In genomic region chr11:111945198-111945597, GRCh38 we compare ENCODE assay signal across 13 cellular contexts. TPM values are rescaled to one million over a fixed set of nuclear protein-coding genes. Genes with fewer than 3 reads are reported as not detected.
DNase-seq lines count a peak whose midpoint lies in the region; ATAC-seq lines count a peak whose summit lies in the region.
"Had no signal": no experiment of that assay in that cellular context is flagged by ENCODE, and none has a peak within 500 bp of the region (broad histone marks: within the 10 kb centered on the region; RNA-seq: fewer than 3 reads in every experiment).

No MANE protein-coding gene starts in this region.

- H3K36me3 Mint-ChIP-seq in T-helper 1 cell treated with Interleukin-12 subunit alpha and Interleukin-12 subunit beta and Interleukin-4 antibody, amounts not matched to agents 30 μg/mL and 1 μg/mL, for 36 hours (ENCODE audit: low read depth): peaks cover 5% of the 10 kb centered on the region
- peaks cover 6% of the 10 kb centered on the region for H3K36me3 Mint-ChIP-seq in T-helper 17 cell (ENCODE audit: low read depth)

- H3K27me3 ChIP-seq in skeletal muscle tissue (ENCODE audit: control insufficient read depth in 3 of 3, insufficient read depth in 3 of 3, low read length in 3 of 3): no peaks in the 10 kb centered on the region
- H3K27me3 ChIP-seq: pancreas had no signal

- ATAC-seq in T-helper 17 cell: no peak
- ATAC-seq in GM19463 (IDR thresholded peaks at IDR 0.05; ENCODE audit: unreplicated experiment): no peak
- ATAC-seq in GM18870 (IDR thresholded peaks at IDR 0.05; ENCODE audit: unreplicated experiment): no peak
- ATAC-seq: pancreas had no signal

- DNase-seq in T-helper 1 cell (no peak), T-helper 17 cell (no peak), epithelial cell of prostate (ENCODE audit: low read depth, low spot score) (no peak), middle frontal gyrus (ENCODE audit: extremely low spot score, low spot score) (no peak)
- DNase-seq: left cardiac atrium, pancreas, substantia nigra had no signal

- no peaks in the 10 kb centered on the region for H3K9me3 ChIP-seq in T-helper 17 cell (ENCODE audit: control insufficient read depth, low read length, poor library complexity, severe bottlenecking)
- H3K9me3 ChIP-seq in skeletal muscle tissue (ENCODE audit: control insufficient read depth in 3 of 3, low read length in 3 of 3): no peaks in the 10 kb centered on the region
- H3K9me3 ChIP-seq: pancreas had no signal

- H3K9me3 Mint-ChIP-seq in T-helper 1 cell treated with Interleukin-12 subunit alpha and Interleukin-12 subunit beta and Interleukin-4 antibody, amounts not matched to agents 30 μg/mL and 1 μg/mL, for 36 hours: no peaks in the 10 kb centered on the region

- peak overlapping the region; percentile 89 for H3K27ac ChIP-seq in epithelial cell of prostate
- H3K27ac ChIP-seq in skeletal muscle tissue (ENCODE audit: low read depth, low read length): peak overlapping the region; percentile 28
- H3K27ac ChIP-seq: HL-60, pancreas had no signal

- H3K27ac Mint-ChIP-seq in T-helper 1 cell treated with Interleukin-12 subunit alpha and Interleukin-12 subunit beta and Interleukin-4 antibody, amounts not matched to agents 30 μg/mL and 1 μg/mL, for 36 hours: peak overlapping the region; percentile 79
- peak overlapping the region; percentile 41 for H3K27ac Mint-ChIP-seq in T-helper 17 cell

- no peak overlapping the region for H3K4me3 ChIP-seq in skeletal muscle tissue (ENCODE audit: low read length in 3 of 3)
- H3K4me3 ChIP-seq: pancreas had no signal

- H3K4me3 Mint-ChIP-seq in T-helper 1 cell treated with Interleukin-12 subunit alpha and Interleukin-12 subunit beta and Interleukin-4 antibody, amounts not matched to agents 30 μg/mL and 1 μg/mL, for 36 hours: no peak overlapping the region
- H3K4me3 Mint-ChIP-seq in T-helper 17 cell: no peak overlapping the region

- no peaks in the 10 kb centered on the region for H3K36me3 ChIP-seq in skeletal muscle tissue (ENCODE audit: control insufficient read depth in 3 of 3, insufficient read depth in 3 of 3, low read length in 3 of 3)
- H3K36me3 ChIP-seq: pancreas had no signal

- peaks cover 8 to 25% (median 12%) of the 10 kb centered on the region in 3 donors for H3K4me1 ChIP-seq in skeletal muscle tissue (ENCODE audit: control insufficient read depth in 3 of 3, insufficient read depth in 3 of 3, low read length in 3 of 3)
- H3K4me1 ChIP-seq: pancreas had no signal

- peaks cover 23% of the 10 kb centered on the region for H3K4me1 Mint-ChIP-seq in T-helper 1 cell treated with Interleukin-12 subunit alpha and Interleukin-12 subunit beta and Interleukin-4 antibody, amounts not matched to agents 30 μg/mL and 1 μg/mL, for 36 hours (ENCODE audit: low read depth)
- H3K4me1 Mint-ChIP-seq in T-helper 17 cell: peaks cover 10% of the 10 kb centered on the region

- no peaks in the 10 kb centered on the region for H3K27me3 Mint-ChIP-seq in T-helper 1 cell treated with Interleukin-12 subunit alpha and Interleukin-12 subunit beta and Interleukin-4 antibody, amounts not matched to agents 30 μg/mL and 1 μg/mL, for 36 hours (ENCODE audit: low read depth)
- peaks cover 8% of the 10 kb centered on the region for H3K27me3 Mint-ChIP-seq in T-helper 17 cell

- no peak overlapping the region for H3K9ac ChIP-seq in skeletal muscle tissue (ENCODE audit: low read depth in 1 of 3, low read length in 3 of 3)

RNA-seq across cellular contexts. Expression of gene DIXDC1, which starts 8.1 kb away (rescaled TPM):
- total RNA-seq in T-helper 17 cell: under 1 TPM; 0.42 to 0.96 TPM
- 23.0 TPM for total RNA-seq in skeletal muscle tissue

RNA-seq across cellular contexts. Expression of gene C11orf52, which starts 26.5 kb away (rescaled TPM):
- total RNA-seq in T-helper 17 cell (not detected), skeletal muscle tissue (0.52 TPM)

RNA-seq across cellular contexts. Expression of gene HSPB2, which starts 32.7 kb away (rescaled TPM):
- total RNA-seq in T-helper 17 cell: not detected
- total RNA-seq in skeletal muscle tissue: 16.7 TPM
- total RNA-seq: NCI-H460 had no signal

RNA-seq across cellular contexts. Expression of gene CRYAB, which starts 33.6 kb away (rescaled TPM):
- total RNA-seq in T-helper 17 cell (not detected), skeletal muscle tissue (37.6 TPM)

Comparison
In these comparisons a context has a peak if more than half of its experiments do, and no peak if none do; other contexts are left out.
1. RNA of gene DIXDC1, which starts 8.1 kb away (total RNA-seq): 23.0 TPM in skeletal muscle tissue (single experiment); 0.42 to 0.96 TPM in T-helper 17 cell; every median in the first group is over 10 times any median in the second.
2. RNA of gene HSPB2, which starts 32.7 kb away (total RNA-seq): 16.7 TPM in skeletal muscle tissue (single experiment); not detected in T-helper 17 cell; every median in the first group is over 10 times any median in the second.